ENCODE assay signal across 8 cellular contexts in the genomic region with DNA sequence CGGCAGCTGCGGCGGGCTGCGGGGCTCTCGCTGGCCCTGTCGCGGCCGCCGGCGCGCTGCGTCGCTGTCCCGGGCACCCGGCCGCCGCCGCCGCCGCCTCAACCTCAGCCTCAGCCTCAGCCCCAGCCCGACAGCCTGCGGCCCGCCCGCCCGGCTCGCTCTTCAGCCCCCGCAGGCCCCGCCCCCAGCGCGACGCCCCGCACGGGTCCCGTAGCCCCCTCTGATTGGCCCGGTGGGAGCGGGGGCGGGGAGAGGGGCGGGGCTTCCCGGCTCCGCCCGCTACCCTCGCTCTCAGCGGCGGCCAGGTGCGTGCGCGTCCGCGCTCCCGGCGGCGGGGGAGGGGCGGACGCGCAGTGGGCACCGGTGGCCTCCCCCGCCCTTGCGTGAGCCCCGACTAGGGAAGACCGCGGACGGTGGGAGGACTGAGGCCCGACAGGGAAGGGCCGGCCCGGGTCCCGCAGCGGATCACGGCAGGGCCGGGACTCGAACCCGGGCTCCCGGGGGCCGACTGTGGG. TPM values are rescaled to one million over a fixed set of nuclear protein-coding genes. Genes with fewer than 3 reads are reported as not detected.
A peak's percentile ranks its signal among the peaks of the same experiment; 100 is the strongest.
DNase-seq lines count a peak whose midpoint lies in the region; ATAC-seq, FAIRE-seq and TF ChIP-seq lines count a peak whose summit lies in the region.

A gene with protein sequence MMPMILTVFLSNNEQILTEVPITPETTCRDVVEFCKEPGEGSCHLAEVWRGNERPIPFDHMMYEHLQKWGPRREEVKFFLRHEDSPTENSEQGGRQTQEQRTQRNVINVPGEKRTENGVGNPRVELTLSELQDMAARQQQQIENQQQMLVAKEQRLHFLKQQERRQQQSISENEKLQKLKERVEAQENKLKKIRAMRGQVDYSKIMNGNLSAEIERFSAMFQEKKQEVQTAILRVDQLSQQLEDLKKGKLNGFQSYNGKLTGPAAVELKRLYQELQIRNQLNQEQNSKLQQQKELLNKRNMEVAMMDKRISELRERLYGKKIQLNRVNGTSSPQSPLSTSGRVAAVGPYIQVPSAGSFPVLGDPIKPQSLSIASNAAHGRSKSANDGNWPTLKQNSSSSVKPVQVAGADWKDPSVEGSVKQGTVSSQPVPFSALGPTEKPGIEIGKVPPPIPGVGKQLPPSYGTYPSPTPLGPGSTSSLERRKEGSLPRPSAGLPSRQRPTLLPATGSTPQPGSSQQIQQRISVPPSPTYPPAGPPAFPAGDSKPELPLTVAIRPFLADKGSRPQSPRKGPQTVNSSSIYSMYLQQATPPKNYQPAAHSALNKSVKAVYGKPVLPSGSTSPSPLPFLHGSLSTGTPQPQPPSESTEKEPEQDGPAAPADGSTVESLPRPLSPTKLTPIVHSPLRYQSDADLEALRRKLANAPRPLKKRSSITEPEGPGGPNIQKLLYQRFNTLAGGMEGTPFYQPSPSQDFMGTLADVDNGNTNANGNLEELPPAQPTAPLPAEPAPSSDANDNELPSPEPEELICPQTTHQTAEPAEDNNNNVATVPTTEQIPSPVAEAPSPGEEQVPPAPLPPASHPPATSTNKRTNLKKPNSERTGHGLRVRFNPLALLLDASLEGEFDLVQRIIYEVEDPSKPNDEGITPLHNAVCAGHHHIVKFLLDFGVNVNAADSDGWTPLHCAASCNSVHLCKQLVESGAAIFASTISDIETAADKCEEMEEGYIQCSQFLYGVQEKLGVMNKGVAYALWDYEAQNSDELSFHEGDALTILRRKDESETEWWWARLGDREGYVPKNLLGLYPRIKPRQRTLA (minus strand): TSS at position 137 of the 515 bp plus-strand sequence. CDS start 268 bp downstream, outside the sequence.

- H3K4me1 ChIP-seq in right cardiac atrium (ENCODE audit: control insufficient read depth, insufficient read depth, low read length) = no peaks in the 10 kb centered on the region
- H3K4me1 ChIP-seq in uterus = peaks cover 0 to 12% of the 10 kb centered on the region in 2 donors

- peak; percentile 93 for ATAC-seq in HG02678 (IDR thresholded peaks at IDR 0.05; ENCODE audit: unreplicated experiment)
- ATAC-seq in right cardiac atrium = peak; percentile 97

- H3K4me3 Mint-ChIP-seq in T-helper 2 cell treated with Interferon-gamma antibody and Interleukin-4, amounts not matched to agents 5 μg/mL and 100 μg/mL, for 36 hours = peak within 1 kb of the TSS; percentile 89

- H3K36me3 ChIP-seq in uterus = no peaks in the 10 kb centered on the region

- no peaks in the 10 kb centered on the region for H3K27me3 ChIP-seq in right cardiac atrium (ENCODE audit: control insufficient read depth, insufficient read depth)
- H3K27me3 ChIP-seq in uterus = no peaks in the 10 kb centered on the region

- peak in 1 of 4 experiments; percentile 17 for TF ChIP-seq CTCF in uterus (IDR thresholded peaks at IDR 0.05)

- FAIRE-seq in GM12892 (lab: Jason Lieb, UNC) = peak; percentile 95

- H3K9me3 Mint-ChIP-seq in T-helper 2 cell treated with Interferon-gamma antibody and Interleukin-4, amounts not matched to agents 5 μg/mL and 100 μg/mL, for 36 hours = no peaks in the 10 kb centered on the region

- H3K4me1 Mint-ChIP-seq in T-helper 2 cell treated with Interferon-gamma antibody and Interleukin-4, amounts not matched to agents 5 μg/mL and 100 μg/mL, for 36 hours (ENCODE audit: low read depth) = peaks cover 11% of the 10 kb centered on the region

- H3K27ac ChIP-seq in right cardiac atrium (ENCODE audit: low read length) (peak within 1 kb of the TSS; percentile 89), uterus (peak within 1 kb of the TSS; percentile 80 to 81)

- H3K4me3 ChIP-seq in right cardiac atrium (ENCODE audit: low read length) = peak within 1 kb of the TSS; percentile 87
- H3K4me3 ChIP-seq in uterus = peak within 1 kb of the TSS; percentile 52 to 92

- no peak; the same call in 1 of the 2 replicates for TF ChIP-seq POLR2A in GM12892 (IDR thresholded peaks at IDR 0.05; ENCODE audit: low read depth, low read length)
- TF ChIP-seq POLR2A in uterus (IDR thresholded peaks at IDR 0.05) = peak; percentile 53 to 71

- under 1% methylated on average over 73 of the region's 73 CpGs for WGBS in right cardiac atrium

- no peaks in the 10 kb centered on the region for H3K36me3 Mint-ChIP-seq in T-helper 2 cell treated with Interferon-gamma antibody and Interleukin-4, amounts not matched to agents 5 μg/mL and 100 μg/mL, for 36 hours (ENCODE audit: low read depth)

- H3K9me3 ChIP-seq in right cardiac atrium (ENCODE audit: control insufficient read depth, low read length) (no peaks in the 10 kb centered on the region), uterus (no peaks in the 10 kb centered on the region)

- H3K27ac Mint-ChIP-seq in T-helper 2 cell treated with Interferon-gamma antibody and Interleukin-4, amounts not matched to agents 5 μg/mL and 100 μg/mL, for 36 hours = peak within 1 kb of the TSS; percentile 57

- DNase-seq in GM12892 (ENCODE audit: insufficient read length) (peak; percentile 96), NCI-H1417 (lab: John Stamatoyannopoulos, UW) (peak; percentile 95 to 96 (median 96)), anterior cingulate cortex (lab: John Stamatoyannopoulos, UW) (peak; percentile 14 to 95 (median 85)), right cardiac atrium (peak; percentile 95 to 98 (median 98)), putamen (ENCODE audit: low spot score) (peak; percentile 92), uterus (peak; percentile 91 to 93)
- peak; percentile 89 for DNase-seq in T-helper 2 cell treated with Interferon-gamma antibody and Interleukin-4, amounts not matched to agents 5 μg/mL and 100 μg/mL, for 36 hours (ENCODE audit: low spot score)

- intact Hi-C loops in right cardiac atrium (cut with DNase I) (no loop called here), uterus (cut with DNase I; ENCODE audit: low total_unique reads) (no loop called here)

- peaks cover 27% of the 10 kb centered on the region for H3K27me3 Mint-ChIP-seq in T-helper 2 cell treated with Interferon-gamma antibody and Interleukin-4, amounts not matched to agents 5 μg/mL and 100 μg/mL, for 36 hours (ENCODE audit: low read depth)

RNA-seq across cellular contexts. Expression of the gene that starts here (rescaled TPM):
- polyA plus RNA-seq in GM12892 (2012; ENCODE audit: missing spikeins) = 3.6 TPM
- total RNA-seq in right cardiac atrium (100 to 1,000 TPM; 102 to 158 (median 117) TPM), uterus (10 to 100 TPM in 3 of 4 donors, 1 to 10 TPM in 1; 5.6 to 71.6 (median 18.2) TPM)
- polyA plus RNA-seq in right cardiac atrium = 50.1 TPM

Comparison
In these comparisons a context has a peak if more than half of its experiments do, and no peak if none do; other contexts are left out.
1. Peak in every context shown above with its lines: DNase-seq, ATAC-seq, H3K4me3 ChIP-seq and H3K27ac ChIP-seq.